18 cellular contexts compared by ENCODE assay signal in the genomic region with DNA sequence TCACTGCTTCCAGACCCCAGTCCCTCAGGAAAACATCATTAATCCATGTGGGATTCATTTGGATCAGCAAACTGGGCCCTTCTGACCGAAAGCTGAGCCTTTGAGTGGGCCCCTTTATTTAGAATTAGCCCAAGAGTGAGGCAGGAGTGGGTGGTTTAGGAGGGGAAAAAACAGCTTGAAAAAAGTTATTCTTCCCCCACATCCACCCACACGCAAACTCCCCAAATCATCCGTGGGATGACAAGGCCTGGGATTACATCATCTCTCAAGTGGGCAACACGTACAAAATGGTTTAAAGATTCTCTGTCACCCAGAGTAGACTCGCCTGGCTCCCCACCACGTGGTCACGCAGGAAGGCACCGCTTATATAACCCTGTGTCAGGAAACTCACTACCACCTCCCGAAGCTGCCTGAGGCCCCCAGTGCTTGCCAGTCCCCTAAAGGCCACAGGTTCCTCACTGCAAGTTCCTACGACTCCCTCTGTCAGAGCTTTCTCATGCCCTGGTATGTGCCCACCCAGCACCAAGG. TPM values are rescaled to one million over a fixed set of nuclear protein-coding genes. Genes with fewer than 3 reads are reported as not detected.
DNase-seq lines count a peak whose midpoint lies in the region; ATAC-seq, FAIRE-seq and TF ChIP-seq lines count a peak whose summit lies in the region.
"Had no signal": no experiment of that assay in that cellular context is flagged by ENCODE, and none has a peak within 500 bp of the region (broad histone marks: within the 10 kb centered on the region; RNA-seq: fewer than 3 reads in every experiment).

No MANE protein-coding gene starts in this region.

- peak overlapping the region in 9 of 11 experiments; percentile 7 to 51 (median 26); a peak in 12 of 22 replicates for H3K4me2 ChIP-seq in BLaER1 treated with 17β-estradiol and CSF1 and Interleukin-3, amounts not matched to agents 10 nM and 100 nM
- H3K4me2 ChIP-seq: GM23338 had no signal

- peak overlapping the region; percentile 11 for H3K4me3 Mint-ChIP-seq in nephron progenitor cell
- H3K4me3 Mint-ChIP-seq: CD4-positive, CD25-positive, alpha-beta regulatory T cell; CD8-positive, alpha-beta T cell; GM23338 had no signal

- H3K4me3 ChIP-seq in BLaER1 treated with 17β-estradiol and CSF1 and Interleukin-3, amounts not matched to agents 10 nM and 100 nM = no peak overlapping the region
- no peak overlapping the region for H3K4me3 ChIP-seq in HEK293 (ENCODE audit: low read depth, low read length)
- H3K4me3 ChIP-seq in effector memory CD4-positive, alpha-beta T cell (ENCODE audit: insufficient read depth, low read depth, low read length, poor library complexity, severe bottlenecking) = no peak overlapping the region
- H3K4me3 ChIP-seq: GM23338, HAP-1 had no signal

- no peaks in the 10 kb centered on the region for H3K9me3 Mint-ChIP-seq in nephron progenitor cell
- H3K9me3 Mint-ChIP-seq: CD4-positive, CD25-positive, alpha-beta regulatory T cell; CD8-positive, alpha-beta T cell; GM23338 had no signal

- POLR2A ChIA-PET in HEK293 (lab: Yijun Ruan, JAX) = no interaction called here

- peaks cover 29% of the 10 kb centered on the region for H3K4me1 Mint-ChIP-seq in nephron progenitor cell
- H3K4me1 Mint-ChIP-seq: CD4-positive, CD25-positive, alpha-beta regulatory T cell; GM23338 had no signal

- ATAC-seq in HG02678 (IDR thresholded peaks at IDR 0.05; ENCODE audit: unreplicated experiment) = no peak
- ATAC-seq: CD8-positive, alpha-beta T cell; GM23338 had no signal

- TF ChIP-seq POLR2A in GM12892 (IDR thresholded peaks at IDR 0.05; ENCODE audit: low read depth, low read length) = no peak

- no peak for FAIRE-seq in GM12892 (lab: Jason Lieb, UNC)
- FAIRE-seq: G401.6, GM19239, H54 had no signal

- no peak for TF ChIP-seq CTCF in HEK293 (tag by site-specific recombination; IDR thresholded peaks at IDR 0.05)
- no peak for TF ChIP-seq CTCF in nephron progenitor cell (IDR thresholded peaks at IDR 0.05)

- H4K20me1 ChIP-seq in BLaER1 treated with 17β-estradiol and CSF1 and Interleukin-3, amounts not matched to agents 10 nM and 100 nM = no peaks in the 10 kb centered on the region

- peaks cover 26% of the 10 kb centered on the region for H3K27me3 Mint-ChIP-seq in nephron progenitor cell (ENCODE audit: low read depth, poor library complexity)

- DNase-seq in nephron progenitor cell (no peak), GM12892 (ENCODE audit: insufficient read length) (no peak)
- DNase-seq in effector memory CD4-positive, alpha-beta T cell = no peak
- DNase-seq: Caco-2; CD4-positive, CD25-positive, alpha-beta regulatory T cell; CD8-positive, alpha-beta T cell; DMS153; DND-41 had no signal

- CTCF ChIA-PET in HEK293 (lab: Yijun Ruan, JAX) = interaction anchor here (0.6 kb wide), 2 partner anchors 12 to 86 kb away, joined by 3 read pairs; no protein-coding TSS in a partner anchor

- no peak overlapping the region for H3K9ac ChIP-seq in BLaER1 treated with 17β-estradiol and CSF1 and Interleukin-3, amounts not matched to agents 10 nM and 100 nM

- no peaks in the 10 kb centered on the region for H3K27me3 ChIP-seq in BLaER1 treated with 17β-estradiol and CSF1 and Interleukin-3, amounts not matched to agents 10 nM and 100 nM
- H3K27me3 ChIP-seq in effector memory CD4-positive, alpha-beta T cell (replicated peaks; ENCODE audit: control insufficient read depth, insufficient read depth, low read length, poor library complexity, severe bottlenecking) = peaks cover 3% of the 10 kb centered on the region

- H3K27ac ChIP-seq in BLaER1 treated with 17β-estradiol and CSF1 and Interleukin-3, amounts not matched to agents 10 nM and 100 nM = no peak overlapping the region
- H3K27ac ChIP-seq in HEK293 (ENCODE audit: extremely low read depth, low read depth, low read length) = no peak overlapping the region
- no peak overlapping the region for H3K27ac ChIP-seq in effector memory CD4-positive, alpha-beta T cell (ENCODE audit: insufficient read depth, low read length, poor library complexity, severe bottlenecking)
- H3K27ac ChIP-seq: C4-2B had no signal

- peaks cover 0 to 25% (median 10%) of the 10 kb centered on the region in 10 experiments; a peak in 16 of 20 replicates for H3K4me1 ChIP-seq in BLaER1 treated with 17β-estradiol and CSF1 and Interleukin-3, amounts not matched to agents 10 nM and 100 nM
- no peaks in the 10 kb centered on the region for H3K4me1 ChIP-seq in HEK293 (ENCODE audit: control insufficient read depth, insufficient read depth, low read length)
- no peaks in the 10 kb centered on the region for H3K4me1 ChIP-seq in effector memory CD4-positive, alpha-beta T cell (ENCODE audit: control insufficient read depth, insufficient read depth, low read length, poor library complexity, severe bottlenecking)
- H3K4me1 ChIP-seq: Caco-2, HAP-1 had no signal

- H3K36me3 Mint-ChIP-seq in nephron progenitor cell (ENCODE audit: low read depth) = no peaks in the 10 kb centered on the region
- H3K36me3 Mint-ChIP-seq: CD4-positive, CD25-positive, alpha-beta regulatory T cell; CD8-positive, alpha-beta T cell had no signal

- H3K27ac Mint-ChIP-seq in nephron progenitor cell = peak overlapping the region; percentile 94
- H3K27ac Mint-ChIP-seq: CD4-positive, CD25-positive, alpha-beta regulatory T cell; CD8-positive, alpha-beta T cell; GM23338 had no signal

- H3K9me3 ChIP-seq in BLaER1 treated with 17β-estradiol and CSF1 and Interleukin-3, amounts not matched to agents 10 nM and 100 nM (replicated peaks in 1 of 11) = no peaks in the 10 kb centered on the region
- no peaks in the 10 kb centered on the region for H3K9me3 ChIP-seq in HEK293 (ENCODE audit: control insufficient read depth, insufficient read depth, low read depth, low read length)
- H3K9me3 ChIP-seq in effector memory CD4-positive, alpha-beta T cell (ENCODE audit: control insufficient read depth, low read length) = no peaks in the 10 kb centered on the region
- H3K9me3 ChIP-seq: Caco-2, HAP-1 had no signal

- no peaks in the 10 kb centered on the region for H3K36me3 ChIP-seq in BLaER1 treated with 17β-estradiol and CSF1 and Interleukin-3, amounts not matched to agents 10 nM and 100 nM
- H3K36me3 ChIP-seq in HEK293 (ENCODE audit: control insufficient read depth in 2 of 2, insufficient read depth in 1 of 2, low read length in 2 of 2) = no peaks in the 10 kb centered on the region
- no peaks in the 10 kb centered on the region for H3K36me3 ChIP-seq in effector memory CD4-positive, alpha-beta T cell (ENCODE audit: control insufficient read depth, insufficient read depth, low read length)
- H3K36me3 ChIP-seq: HAP-1 had no signal

TF ChIP-seq in HEK293, 187 proteins besides CTCF, POLR2A, EP300 and RAD21:
- TF ChIP-seq EGR2 (tag by site-specific recombination; IDR thresholded peaks at IDR 0.05; ENCODE audit: low read depth) = peak; percentile 98
- TF ChIP-seq ZFHX2 (tag by site-specific recombination; conservative IDR thresholded peaks at IDR 0.05) = peak; percentile 98
- TF ChIP-seq ZNF132 (tag by site-specific recombination; IDR thresholded peaks at IDR 0.05; ENCODE audit: borderline replicate concordance) = no peak

RNA-seq across cellular contexts. Expression of a gene that starts 27.6 kb away (rescaled TPM):
- polyA plus RNA-seq in GM12892 (2012; ENCODE audit: missing spikeins) = not detected
- polyA plus RNA-seq: BJ had no signal
